ENCODE assay signal across 10 cellular contexts in the genomic region with DNA sequence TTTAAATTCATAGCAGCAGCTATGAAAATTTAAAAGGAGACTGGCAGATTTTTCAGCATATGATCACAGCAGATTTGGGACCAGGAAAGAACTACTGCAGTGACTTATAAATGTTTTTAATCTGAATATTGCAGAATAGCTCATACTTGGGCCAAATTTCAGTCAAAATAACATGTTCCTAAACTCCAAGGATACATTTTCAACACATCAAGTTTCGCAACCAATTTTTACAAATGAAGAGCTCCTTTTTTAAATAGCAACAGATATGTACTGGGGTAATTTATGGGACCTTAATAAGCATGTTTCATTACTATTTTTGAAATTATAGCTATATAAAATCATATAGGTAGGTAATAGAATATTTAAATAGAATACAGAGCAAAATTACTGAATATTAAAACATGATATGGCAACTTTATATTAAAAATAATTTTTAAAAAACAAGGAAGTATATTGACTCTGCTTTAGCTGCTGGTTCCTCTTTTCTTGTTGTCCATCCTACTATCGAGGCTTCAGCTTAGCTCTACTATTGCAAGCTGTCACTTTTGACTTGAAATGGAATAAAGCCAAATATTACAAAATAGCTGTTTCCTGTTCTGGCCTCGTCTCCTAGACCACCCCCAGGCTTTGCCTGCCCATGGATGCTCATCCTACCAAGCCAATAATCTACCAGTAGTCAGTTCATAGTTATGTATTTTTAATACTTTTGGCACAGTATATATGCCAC.
DNase-seq lines count a peak whose midpoint lies in the region; ATAC-seq, FAIRE-seq and TF ChIP-seq lines count a peak whose summit lies in the region.
"Had no signal": no experiment of that assay in that cellular context is flagged by ENCODE, and none has a peak within 500 bp of the region (broad histone marks: within the 10 kb centered on the region; RNA-seq: fewer than 3 reads in every experiment).

No MANE protein-coding gene starts in this region.

- intact Hi-C loops in K562 (cut with micrococcal nuclease), result no loop called here
- intact Hi-C loops in lower lobe of right lung (cut with DNase I), result no loop called here

- no peaks in the 10 kb centered on the region for H3K9me3 Mint-ChIP-seq in activated CD8-positive, alpha-beta T cell treated with anti-CD3 and anti-CD28 coated beads, Interleukin-2, amount 10 ng/mL, durations not matched to agents 7 days and 5 days (ENCODE audit: insufficient read depth)

- no peaks in the 10 kb centered on the region for H3K9me1 ChIP-seq in K562 (ENCODE audit: control insufficient read depth, insufficient read depth, low read length)

- no peaks in the 10 kb centered on the region for H3K27me3 ChIP-seq in K562 (ENCODE audit: control insufficient read depth in 2 of 2, insufficient read depth in 2 of 2, low read length in 2 of 2)
- H3K27me3 ChIP-seq in lower lobe of right lung (ENCODE audit: low read depth), result no peaks in the 10 kb centered on the region
- H3K27me3 ChIP-seq: ovary had no signal

- no peak overlapping the region for H3K27ac Mint-ChIP-seq in activated CD8-positive, alpha-beta T cell treated with anti-CD3 and anti-CD28 coated beads, Interleukin-2, amount 10 ng/mL, durations not matched to agents 7 days and 5 days

- peaks cover 58% of the 10 kb centered on the region for H3K4me1 Mint-ChIP-seq in activated CD8-positive, alpha-beta T cell treated with anti-CD3 and anti-CD28 coated beads, Interleukin-2, amount 10 ng/mL, durations not matched to agents 7 days and 5 days (ENCODE audit: low read depth)

- no peaks in the 10 kb centered on the region for H3K9me3 ChIP-seq in K562 (replicated peaks; ENCODE audit: control insufficient read depth, insufficient read depth, low read depth, low read length)
- H3K9me3 ChIP-seq in lower lobe of right lung, result no peaks in the 10 kb centered on the region
- H3K9me3 ChIP-seq: ovary had no signal

- no peak for TF ChIP-seq RAD21 in K562 (CRISPR knock-in tag; conservative IDR thresholded peaks at IDR 0.05 in 1 of 2, IDR thresholded peaks at IDR 0.05 in 1 of 2)

- no peak overlapping the region for H3K9ac ChIP-seq in K562 (ENCODE audit: insufficient read depth in 1 of 2, low read depth in 2 of 2, low read length in 2 of 2)

- peaks cover 4% of the 10 kb centered on the region for H4K20me1 ChIP-seq in K562 (replicated peaks; ENCODE audit: control insufficient read depth, insufficient read depth, low read length)

- CTCF ChIA-PET in K562 (lab: Yijun Ruan, JAX; ENCODE audit: low intra/inter-chr PET ratio), result no interaction called here
- CTCF ChIA-PET in activated CD8-positive, alpha-beta T cell treated with anti-CD3 and anti-CD28 coated beads, Interleukin-2, amount 10 ng/mL, durations not matched to agents 7 days and 5 days (lab: Charles Lee), result interaction anchor here (0.9 to 2.1 kb wide), 5 partner anchors 9 to 86 kb away, joined by 3 to 7 read pairs (median 4); no protein-coding TSS in a partner anchor

- no peak for TF ChIP-seq POLR2A in K562 (conservative IDR thresholded peaks at IDR 0.05)

- H3K4me3 ChIP-seq in K562 (no peak overlapping the region), lower lobe of right lung (no peak overlapping the region)
- H3K4me3 ChIP-seq: ovary had no signal

- 53% methylated on average over 3 of the region's 3 CpGs for WGBS in K562 (ENCODE audit: insufficient coverage, low coverage, missing lambda C conversion rate)

- BruUV-seq in K562 (replicated peaks; lab: Mats Ljungman, UMichigan), result no TSS peak

- H3K27ac ChIP-seq in K562 (ENCODE audit: extremely low read depth, low read depth, low read length) (no peak overlapping the region), lower lobe of right lung (peak overlapping the region; percentile 15)
- H3K27ac ChIP-seq: ovary had no signal

- H2AFZ ChIP-seq in K562 (ENCODE audit: low read depth, low read length), result no peak overlapping the region

- no peak for FAIRE-seq in K562 (lab: Jason Lieb, UNC)

- DNase-seq in Ammon's horn (ENCODE audit: low spot score) (peak; percentile 39), KBM-7 (peak; percentile 86), K562 (ENCODE audit: extremely low read depth in 1 of 4, low spot score in 3 of 4) (no peak), lower lobe of right lung (no peak), SHP77 (lab: John Stamatoyannopoulos, UW) (no peak), NCI-H774 (lab: John Stamatoyannopoulos, UW) (no peak)
- DNase-seq in activated CD8-positive, alpha-beta memory T cell treated with anti-CD3 and anti-CD28 coated beads for 24 hours, result no peak
- no peak for DNase-seq in activated CD8-positive, alpha-beta T cell treated with anti-CD3 and anti-CD28 coated beads, Interleukin-2, amount 10 ng/mL, durations not matched to agents 7 days and 5 days
- DNase-seq: H7, ovary had no signal

- H3K4me3 Mint-ChIP-seq in activated CD8-positive, alpha-beta T cell treated with anti-CD3 and anti-CD28 coated beads, Interleukin-2, amount 10 ng/mL, durations not matched to agents 7 days and 5 days, result no peak overlapping the region

- peaks cover 6 to 12% of the 10 kb centered on the region in 2 experiments; a peak in 4 of 5 replicates for H3K4me1 ChIP-seq in K562 (replicated peaks in 1 of 2; ENCODE audit: control insufficient read depth in 2 of 2, insufficient read depth in 2 of 2, low read length in 2 of 2)
- peaks cover 73% of the 10 kb centered on the region for H3K4me1 ChIP-seq in lower lobe of right lung

- H3K36me3 ChIP-seq in K562 (ENCODE audit: control insufficient read depth, insufficient read depth, low read length), result peaks cover 43% of the 10 kb centered on the region
- H3K36me3 ChIP-seq in lower lobe of right lung, result peaks cover 5% of the 10 kb centered on the region
- H3K36me3 ChIP-seq: ovary had no signal

- peaks cover 56% of the 10 kb centered on the region for H3K36me3 Mint-ChIP-seq in activated CD8-positive, alpha-beta T cell treated with anti-CD3 and anti-CD28 coated beads, Interleukin-2, amount 10 ng/mL, durations not matched to agents 7 days and 5 days (ENCODE audit: low read depth)

- no peaks in the 10 kb centered on the region for H3K27me3 Mint-ChIP-seq in activated CD8-positive, alpha-beta T cell treated with anti-CD3 and anti-CD28 coated beads, Interleukin-2, amount 10 ng/mL, durations not matched to agents 7 days and 5 days (ENCODE audit: low read depth)

- TF ChIP-seq CTCF in K562 (IDR thresholded peaks at IDR 0.05 in 2 of 3, conservative IDR thresholded peaks at IDR 0.05 in 1 of 3; ENCODE audit: insufficient read depth in 2 of 3, low read depth in 1 of 3, low read length in 3 of 3) (no peak), lower lobe of right lung (IDR thresholded peaks at IDR 0.05) (no peak)

- in situ Hi-C loops in KBM-7 (cut with MboI; ENCODE audit: low pct_unique_long_range_greater_than_20kb, low sequenced_read_pairs), result no loop called here
- in situ Hi-C loops in K562 (cut with MboI), result no loop called here

- peaks cover 96% of the 10 kb centered on the region for H3K79me2 ChIP-seq in K562 (ENCODE audit: control insufficient read depth, insufficient read depth, low read length)

- no peak overlapping the region for H3K4me2 ChIP-seq in K562 (ENCODE audit: insufficient read depth, low read length)

- POLR2A ChIA-PET in K562 (lab: Yijun Ruan, JAX), result interaction anchor here (0.9 to 5.8 kb wide), 7 partner anchors 9 to 373 kb away, joined by 3 to 60 read pairs (median 5); no protein-coding TSS in a partner anchor
- POLR2A ChIA-PET in activated CD8-positive, alpha-beta T cell treated with anti-CD3 and anti-CD28 coated beads, Interleukin-2, amount 10 ng/mL, durations not matched to agents 7 days and 5 days (lab: Charles Lee), result interaction anchor here (0.5 to 2.8 kb wide), 3 partner anchors 13 to 30 kb away, joined by 3 to 10 read pairs (median 3); no protein-coding TSS in a partner anchor

- TF ChIP-seq EP300 in K562 (IDR thresholded peaks at IDR 0.05; ENCODE audit: low read length), result no peak

- ATAC-seq in K562, result peak; percentile 3; the same call in 1 of the 3 replicates
- peak; percentile 73 to 77 for ATAC-seq in lower lobe of right lung
- ATAC-seq in activated CD8-positive, alpha-beta T cell treated with anti-CD3 and anti-CD28 coated beads, Interleukin-2, amount 10 ng/mL, durations not matched to agents 7 days and 5 days, result no peak

TF ChIP-seq in K562, 482 proteins besides CTCF, POLR2A, EP300 and RAD21 (continues in another document):
- TF ChIP-seq C11orf30 (IDR thresholded peaks at IDR 0.05; ENCODE audit: low read depth) (peak; percentile 55), ZNF23 (CRISPR knock-in tag; IDR thresholded peaks at IDR 0.05) (no peak), LARP7 (IDR thresholded peaks at IDR 0.05) (no peak), ZNF41 (CRISPR knock-in tag; conservative IDR thresholded peaks at IDR 0.05) (no peak), PHB2 (IDR thresholded peaks at IDR 0.05; ENCODE audit: low read depth) (no peak), RHOXF2B (CRISPR knock-in tag; conservative IDR thresholded peaks at IDR 0.05) (no peak), BRCA1 (IDR thresholded peaks at IDR 0.05) (no peak), BRCA1 (CRISPR knock-in tag; IDR thresholded peaks at IDR 0.05) (no peak), GATA2 (CRISPR knock-in tag; IDR thresholded peaks at IDR 0.05) (no peak), ZBED1 (IDR thresholded peaks at IDR 0.05) (no peak), SIRT6 (IDR thresholded peaks at IDR 0.05; ENCODE audit: low read depth, low read length) (no peak)
- TF ChIP-seq, protein P1, sequence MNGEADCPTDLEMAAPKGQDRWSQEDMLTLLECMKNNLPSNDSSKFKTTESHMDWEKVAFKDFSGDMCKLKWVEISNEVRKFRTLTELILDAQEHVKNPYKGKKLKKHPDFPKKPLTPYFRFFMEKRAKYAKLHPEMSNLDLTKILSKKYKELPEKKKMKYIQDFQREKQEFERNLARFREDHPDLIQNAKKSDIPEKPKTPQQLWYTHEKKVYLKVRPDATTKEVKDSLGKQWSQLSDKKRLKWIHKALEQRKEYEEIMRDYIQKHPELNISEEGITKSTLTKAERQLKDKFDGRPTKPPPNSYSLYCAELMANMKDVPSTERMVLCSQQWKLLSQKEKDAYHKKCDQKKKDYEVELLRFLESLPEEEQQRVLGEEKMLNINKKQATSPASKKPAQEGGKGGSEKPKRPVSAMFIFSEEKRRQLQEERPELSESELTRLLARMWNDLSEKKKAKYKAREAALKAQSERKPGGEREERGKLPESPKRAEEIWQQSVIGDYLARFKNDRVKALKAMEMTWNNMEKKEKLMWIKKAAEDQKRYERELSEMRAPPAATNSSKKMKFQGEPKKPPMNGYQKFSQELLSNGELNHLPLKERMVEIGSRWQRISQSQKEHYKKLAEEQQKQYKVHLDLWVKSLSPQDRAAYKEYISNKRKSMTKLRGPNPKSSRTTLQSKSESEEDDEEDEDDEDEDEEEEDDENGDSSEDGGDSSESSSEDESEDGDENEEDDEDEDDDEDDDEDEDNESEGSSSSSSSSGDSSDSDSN (IDR thresholded peaks at IDR 0.05; ENCODE audit: borderline replicate concordance in 1 of 2, low read depth in 2 of 2, low read length in 2 of 2), result no peak

Comparison
In these comparisons a context has a peak if more than half of its experiments do, and no peak if none do; other contexts are left out.
1. DNase-seq: peak in Ammon's horn (single experiment) and KBM-7 (single experiment); none in K562 (0 of 4), lower lobe of right lung (single experiment), activated CD8-positive, alpha-beta memory T cell treated with anti-CD3 and anti-CD28 coated beads for 24 hours (single experiment), activated CD8-positive, alpha-beta T cell treated with anti-CD3 and anti-CD28 coated beads, Interleukin-2, amount 10 ng/mL, durations not matched to agents 7 days and 5 days (single experiment), SHP77 (0 of 2) and NCI-H774 (single experiment).